In the genomic region with DNA sequence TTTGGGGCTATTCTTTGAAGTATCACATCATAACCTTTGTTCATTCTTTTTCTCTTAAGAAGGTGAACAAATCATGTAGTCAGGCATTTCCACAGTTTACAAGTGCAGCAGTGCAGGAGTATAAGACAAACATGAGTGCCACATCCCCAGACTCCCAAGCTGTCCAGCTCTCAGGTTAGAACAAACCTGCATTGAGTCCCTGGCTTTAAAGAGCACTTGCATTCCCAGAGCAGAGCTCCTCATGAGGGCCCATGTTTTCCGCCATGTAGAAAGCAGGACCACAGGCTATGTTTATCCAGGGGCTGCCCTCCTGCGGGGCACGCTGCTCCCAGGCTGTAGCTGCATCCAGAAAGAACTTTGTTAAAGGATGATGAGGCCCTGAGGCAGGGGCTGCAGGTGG, we compare ENCODE assay signal across 31 cellular contexts.
"Had no signal": no experiment of that assay in that cellular context is flagged by ENCODE, and none has a peak within 500 bp of the region (broad histone marks: within the 10 kb centered on the region; RNA-seq: fewer than 3 reads in every experiment).

No MANE protein-coding gene starts in this region.

- ATAC-seq: activated CD4-positive, alpha-beta T cell treated with anti-CD3 and anti-CD28 coated beads for 36 hours; activated CD4-positive, CD25-positive, alpha-beta regulatory T cell treated with anti-CD3 and anti-CD28 coated beads, Interleukin-2, amount 50 U/mL, for 24 hours; activated CD8-positive, alpha-beta T cell treated with anti-CD3 and anti-CD28 coated beads, Interleukin-2, amount 10 ng/mL, durations not matched to agents 7 days and 5 days; activated naive CD4-positive, alpha-beta T cell treated with anti-CD3 and anti-CD28 coated beads, Interleukin-2, amount 50 U/mL, for 72 hours; body of pancreas; PC-3 had no signal

- H3K27me3 Mint-ChIP-seq: activated CD4-positive, alpha-beta T cell treated with anti-CD3 and anti-CD28 coated beads for 36 hours; activated CD4-positive, alpha-beta T cell treated with anti-CD3 and anti-CD28 coated beads, Interleukin-2, amount 10 ng/mL, durations not matched to agents 7 days and 5 days; activated T-cell treated with anti-CD3 and anti-CD28 coated beads, Interleukin-2, amount 50 U/mL, for 24 hours had no signal

- H3K9me3 Mint-ChIP-seq: activated CD4-positive, alpha-beta T cell treated with anti-CD3 and anti-CD28 coated beads, Interleukin-2, amount 10 ng/mL, durations not matched to agents 7 days and 5 days; activated naive CD4-positive, alpha-beta T cell treated with anti-CD3 and anti-CD28 coated beads for 36 hours; activated naive CD4-positive, alpha-beta T cell treated with anti-CD3 and anti-CD28 coated beads, Interleukin-2, amount 50 U/mL, for 72 hours; activated T-cell treated with anti-CD3 and anti-CD28 coated beads, Interleukin-2, amount 50 U/mL, for 24 hours; activated T-helper 2 cell treated with anti-CD3 and anti-CD28 coated beads, Interferon-gamma antibody, Interleukin-2, Interleukin-4, amounts not matched to agents 10 μg/mL and 5 μg/mL and 100 μg/mL, durations not matched to agents 14 hours and 24 hours and 36 hours; T-helper 1 cell treated with Interleukin-12 subunit alpha and Interleukin-12 subunit beta and Interleukin-4 antibody, amounts not matched to agents 30 μg/mL and 1 μg/mL, for 36 hours; T-helper 2 cell treated with Interferon-gamma antibody and Interleukin-4, amounts not matched to agents 5 μg/mL and 100 μg/mL, for 36 hours had no signal

- H3K4me1 Mint-ChIP-seq: activated CD4-positive, alpha-beta T cell treated with anti-CD3 and anti-CD28 coated beads for 36 hours; activated CD4-positive, alpha-beta T cell treated with anti-CD3 and anti-CD28 coated beads, Interleukin-2, amount 10 ng/mL, durations not matched to agents 7 days and 5 days had no signal

- H3K36me3 Mint-ChIP-seq: activated naive CD4-positive, alpha-beta T cell treated with anti-CD3 and anti-CD28 coated beads, Interleukin-2, amount 50 U/mL, for 72 hours had no signal

- H3K4me3 Mint-ChIP-seq: activated CD4-positive, alpha-beta T cell treated with anti-CD3 and anti-CD28 coated beads for 36 hours; activated CD4-positive, alpha-beta T cell treated with anti-CD3 and anti-CD28 coated beads, Interleukin-2, amount 10 ng/mL, durations not matched to agents 7 days and 5 days; activated CD8-positive, alpha-beta T cell treated with anti-CD3 and anti-CD28 coated beads, Interleukin-2, amount 10 ng/mL, durations not matched to agents 7 days and 5 days; activated naive CD4-positive, alpha-beta T cell treated with anti-CD3 and anti-CD28 coated beads for 36 hours; activated T-cell treated with anti-CD3 and anti-CD28 coated beads, Interleukin-2, amount 50 U/mL, for 24 hours; T-helper 1 cell treated with Interleukin-12 subunit alpha and Interleukin-12 subunit beta and Interleukin-4 antibody, amounts not matched to agents 30 μg/mL and 1 μg/mL, for 36 hours; T-helper 2 cell treated with Interferon-gamma antibody and Interleukin-4, amounts not matched to agents 5 μg/mL and 100 μg/mL, for 36 hours had no signal

- DNase-seq: activated CD4-positive, alpha-beta T cell treated with anti-CD3 and anti-CD28 coated beads for 36 hours; activated CD4-positive, alpha-beta T cell treated with anti-CD3 and anti-CD28 coated beads, Interleukin-2, amount 10 ng/mL, durations not matched to agents 7 days and 5 days; activated CD4-positive, alpha-beta T cell treated with anti-CD3 and anti-CD28 coated beads, Interleukin-2, amount 50 U/mL, for 48 hours; activated CD8-positive, alpha-beta T cell treated with anti-CD3 and anti-CD28 coated beads, Interleukin-2, amount 10 ng/mL, durations not matched to agents 7 days and 5 days; activated gamma-delta T cell; activated naive CD4-positive, alpha-beta T cell treated with anti-CD3 and anti-CD28 coated beads for 36 hours; activated T-cell treated with anti-CD3 and anti-CD28 coated beads, Interleukin-2, amount 50 U/mL, for 24 hours; adrenal gland; body of pancreas; Karpas-422; NCI-H1105; NCI-H1417 treated with DMSO at 0.1 percent for 48 hours; NCI-H187 treated with DMSO at 0.1 percent for 48 hours; NCI-H2081; NCI-H345; NCI-H524 treated with DMSO at 0.1 percent for 48 hours; NK-92 treated with Interleukin-12 subunit alpha and Interleukin-12 subunit beta, amount 100 ng/mL, for 24 hours; PC-3; Peyer's patch; RPMI8226; SHP77 treated with DMSO at 0.1 percent for 48 hours; SK-N-SH had no signal

- H3K27ac ChIP-seq: adrenal gland, body of pancreas, breast epithelium, Peyer's patch, SJSA1 had no signal

- H3K4me1 ChIP-seq: adrenal gland, body of pancreas, breast epithelium, Peyer's patch had no signal

- H3K9me3 ChIP-seq: adrenal gland, body of pancreas, breast epithelium, Peyer's patch, SJSA1, SK-N-SH had no signal

- H3K4me2 ChIP-seq: SK-N-SH had no signal

- FAIRE-seq: astrocyte, TTC549 had no signal

- H3K9ac ChIP-seq: SK-N-SH had no signal

- H3K27ac Mint-ChIP-seq: activated CD4-positive, alpha-beta T cell treated with anti-CD3 and anti-CD28 coated beads for 36 hours; activated CD4-positive, alpha-beta T cell treated with anti-CD3 and anti-CD28 coated beads, Interleukin-2, amount 10 ng/mL, durations not matched to agents 7 days and 5 days; activated CD8-positive, alpha-beta T cell treated with anti-CD3 and anti-CD28 coated beads, Interleukin-2, amount 10 ng/mL, durations not matched to agents 7 days and 5 days; activated naive CD4-positive, alpha-beta T cell treated with anti-CD3 and anti-CD28 coated beads for 36 hours; activated naive CD4-positive, alpha-beta T cell treated with anti-CD3 and anti-CD28 coated beads, Interleukin-2, amount 50 U/mL, for 72 hours; activated T-cell treated with anti-CD3 and anti-CD28 coated beads, Interleukin-2, amount 50 U/mL, for 24 hours; activated T-helper 2 cell treated with anti-CD3 and anti-CD28 coated beads, Interferon-gamma antibody, Interleukin-2, Interleukin-4, amounts not matched to agents 10 μg/mL and 5 μg/mL and 100 μg/mL, durations not matched to agents 14 hours and 24 hours and 36 hours; T-helper 1 cell treated with Interleukin-12 subunit alpha and Interleukin-12 subunit beta and Interleukin-4 antibody, amounts not matched to agents 30 μg/mL and 1 μg/mL, for 36 hours; T-helper 2 cell treated with Interferon-gamma antibody and Interleukin-4, amounts not matched to agents 5 μg/mL and 100 μg/mL, for 36 hours had no signal

- H3K4me3 ChIP-seq: adrenal gland, body of pancreas, breast epithelium, Peyer's patch, SJSA1 had no signal

- H3K27me3 ChIP-seq: adrenal gland, body of pancreas, breast epithelium, Peyer's patch, SJSA1 had no signal

- H3K36me3 ChIP-seq: adrenal gland, breast epithelium, Peyer's patch, SJSA1 had no signal
